In genomic region chr4:1578968-1579833, GRCh38 we compare ENCODE assay signal across 8 cellular contexts.
DNase-seq lines count a peak whose midpoint lies in the region; ATAC-seq and TF ChIP-seq lines count a peak whose summit lies in the region.

No MANE protein-coding gene starts in this region.

- no peaks in the 10 kb centered on the region for H3K27me3 ChIP-seq in mammary epithelial cell (ENCODE audit: insufficient read depth, low read length)

- dilution Hi-C loops in mammary epithelial cell (cut with HindIII; ENCODE audit: low sequenced_read_pairs), result no loop called here

- peaks cover 2% of the 10 kb centered on the region for H3K36me3 Mint-ChIP-seq in IgD-negative memory B cell

- intact Hi-C loops in mammary epithelial cell (cut with micrococcal nuclease), result no loop called here

- no peaks in the 10 kb centered on the region for H3K27me3 Mint-ChIP-seq in IgD-negative memory B cell

- H3K4me1 Mint-ChIP-seq in IgD-negative memory B cell, result peaks cover 4 to 8% (median 5%) of the 10 kb centered on the region in 3 donors

- H3K9ac ChIP-seq in mammary epithelial cell (ENCODE audit: insufficient read depth, low read length), result no peak overlapping the region

- in situ Hi-C loops in mammary epithelial cell (cut with MboI; ENCODE audit: low sequenced_read_pairs in 2 of 2), result no loop called here

- no peak for TF ChIP-seq CTCF in WI38 (IDR thresholded peaks at IDR 0.05; ENCODE audit: low read depth, low read length)
- peak in 1 of 2 donors; percentile 50 for TF ChIP-seq CTCF in mammary epithelial cell (conservative IDR thresholded peaks at IDR 0.05 in 1 of 2, IDR thresholded peaks at IDR 0.05 in 1 of 2; ENCODE audit: extremely low read depth in 1 of 2, insufficient read depth in 1 of 2, low read depth in 1 of 2, low read length in 2 of 2)

- peaks cover 10% of the 10 kb centered on the region for H3K4me1 ChIP-seq in mammary epithelial cell (ENCODE audit: insufficient read depth, low read length)

- H3K27ac ChIP-seq in mammary epithelial cell (ENCODE audit: insufficient read depth, low read depth, low read length), result no peak overlapping the region

- H3K4me3 ChIP-seq in WI38 (ENCODE audit: low read depth, low read length) (peak overlapping the region; percentile 50), mammary epithelial cell (replicated peaks in 1 of 3; ENCODE audit: insufficient read depth in 1 of 3, low read depth in 2 of 3, low read length in 3 of 3) (peak overlapping the region; percentile 54 to 88 (median 63))

- H3K27ac Mint-ChIP-seq in IgD-negative memory B cell, result peak overlapping the region in 1 of 3 donors; percentile 64

- WGBS in mammary epithelial cell (ENCODE audit: low coverage, missing lambda C conversion rate), result 4% methylated on average over 19 of the region's 90 CpGs

- no peaks in the 10 kb centered on the region for H3K79me2 ChIP-seq in mammary epithelial cell (ENCODE audit: insufficient read depth, low read length)

- H3K36me3 ChIP-seq in mammary epithelial cell (ENCODE audit: insufficient read depth, low read length), result no peaks in the 10 kb centered on the region

- H2AFZ ChIP-seq in mammary epithelial cell (ENCODE audit: low read depth, low read length), result peak overlapping the region; percentile 93

- H4K20me1 ChIP-seq in mammary epithelial cell (ENCODE audit: insufficient read depth, low read length), result no peaks in the 10 kb centered on the region

- no peak for ATAC-seq in HG03039 (IDR thresholded peaks at IDR 0.05; ENCODE audit: unreplicated experiment)

- DNase-seq in EL (peak; percentile 74), mammary epithelial cell (peak; percentile 52), islet precursor cell (peak; percentile 86), SHP77 treated with DMSO at 0.1 percent for 48 hours (lab: John Stamatoyannopoulos, UW) (no peak)
- peak; percentile 56 to 69 for DNase-seq in stimulated activated CD4-positive, alpha-beta T cell treated with anti-CD3 and anti-CD28 coated beads, Interleukin-1b, Interleukin-23, amount 100 ng/mL, for 4 hours (ENCODE audit: low read depth in 2 of 2)

- H3K4me2 ChIP-seq in mammary epithelial cell (ENCODE audit: insufficient read depth, low read depth, low read length), result peak overlapping the region; percentile 91

- no TSS peak for BruUV-seq in mammary epithelial cell (replicated peaks; lab: Mats Ljungman, UMichigan)

- H3K9me3 ChIP-seq in mammary epithelial cell (replicated peaks; ENCODE audit: insufficient read depth, low read length), result no peaks in the 10 kb centered on the region

- H3K9me3 Mint-ChIP-seq in IgD-negative memory B cell, result no peaks in the 10 kb centered on the region

- H3K4me3 Mint-ChIP-seq in IgD-negative memory B cell, result peak overlapping the region; percentile 68 to 86 (median 84)

- CTCF ChIA-PET in mammary epithelial cell (lab: Charles Lee; ENCODE audit: low non-redundant PET), result no interaction called here
